In genomic region chr2:55050133-55050994, GRCh38 we compare ENCODE assay signal across 8 cellular contexts. TPM values are rescaled to one million over a fixed set of nuclear protein-coding genes. Genes with fewer than 3 reads are reported as not detected.
DNase-seq lines count a peak whose midpoint lies in the region; ATAC-seq and TF ChIP-seq lines count a peak whose summit lies in the region.

Gene RTN4, minus strand, starts transcription at chr2:55050451. Its CDS starts 151 bp downstream, at chr2:55050300.

- H3K27ac ChIP-seq in angular gyrus (ENCODE audit: low read depth, low read length) (peak within 1 kb of the TSS; percentile 98), prostate gland (peak within 1 kb of the TSS; percentile 98 to 99), urinary bladder (ENCODE audit: low read depth) (peak within 1 kb of the TSS; percentile 99)

- no peaks in the 10 kb centered on the region for H3K9me3 ChIP-seq in prostate gland

- TF ChIP-seq CTCF in prostate gland (IDR thresholded peaks at IDR 0.05) = peak in 1 of 4 experiments; percentile 21

- H3K4me1 ChIP-seq in prostate gland (replicated peaks) (peaks cover 8% of the 10 kb centered on the region), urinary bladder (ENCODE audit: insufficient read depth) (no peaks in the 10 kb centered on the region)

- no peaks in the 10 kb centered on the region for H3K27me3 ChIP-seq in prostate gland (replicated peaks; ENCODE audit: insufficient read depth)

- WGBS in prostate gland = under 1% methylated on average over 45 of the region's 61 CpGs
- under 1% methylated on average over 61 of the region's 61 CpGs for WGBS in urinary bladder

- intact Hi-C loops in left ventricle myocardium superior (cut with micrococcal nuclease) = no loop called here
- intact Hi-C loops in prostate gland (cut with DNase I) = loop anchor here (2.0 to 5.0 kb wide), 2 partner anchors 46 to 62 kb away; no protein-coding TSS in a partner anchor

- H3K4me3 ChIP-seq in prostate gland (peak within 1 kb of the TSS; percentile 97 to 100), urinary bladder (ENCODE audit: low read depth, low read length) (peak within 1 kb of the TSS; percentile 95)

- peak; percentile 86 for ATAC-seq in GM18498 (IDR thresholded peaks at IDR 0.05; ENCODE audit: unreplicated experiment)
- peak; percentile 78 for ATAC-seq in HG02938 (IDR thresholded peaks at IDR 0.05; ENCODE audit: unreplicated experiment)
- ATAC-seq in left ventricle myocardium superior = peak; percentile 92

- no peaks in the 10 kb centered on the region for H3K36me3 ChIP-seq in prostate gland
- H3K36me3 ChIP-seq in urinary bladder (ENCODE audit: insufficient read depth) = no peaks in the 10 kb centered on the region

- peak; percentile 100 for TF ChIP-seq POLR2A in prostate gland (IDR thresholded peaks at IDR 0.05)

- DNase-seq in NCI-H187 (lab: John Stamatoyannopoulos, UW) = peak; percentile 98
- peak; percentile 95 to 100 (median 98) for DNase-seq in T-helper 2 cell
- DNase-seq in left ventricle myocardium superior = peak; percentile 98
- DNase-seq in prostate gland (ENCODE audit: low spot score) = peak; percentile 99

RNA-seq across cellular contexts. Expression of gene RTN4, which starts in this region (rescaled TPM):
- total RNA-seq in left ventricle myocardium superior (43.5 TPM), prostate gland (100 to 1,000 TPM; 190 to 249 TPM), urinary bladder (288 TPM)
- polyA plus RNA-seq in urinary bladder = 406 TPM

Comparison
In these comparisons a context has a peak if more than half of its experiments do, and no peak if none do; other contexts are left out.
1. Peak in every context shown above with its lines: DNase-seq, ATAC-seq, H3K4me3 ChIP-seq and H3K27ac ChIP-seq.